8 cellular contexts compared by ENCODE assay signal in genomic region chr15:45186771-45187577, GRCh38. TPM values are rescaled to one million over a fixed set of nuclear protein-coding genes. Genes with fewer than 3 reads are reported as not detected.
DNase-seq lines count a peak whose midpoint lies in the region; ATAC-seq and TF ChIP-seq lines count a peak whose summit lies in the region.

No MANE protein-coding gene starts in this region.

- ATAC-seq in GM21528 (IDR thresholded peaks at IDR 0.05; ENCODE audit: low FRiP score, unreplicated experiment) (no peak), HG03521 (IDR thresholded peaks at IDR 0.05; ENCODE audit: unreplicated experiment) (no peak)

- H3K23ac ChIP-seq in mesendoderm (ENCODE audit: low read length) = no peak overlapping the region

- CTCF ChIA-PET in activated naive CD4-positive, alpha-beta T cell treated with anti-CD3 and anti-CD28 coated beads, Interleukin-2, amount 10 ng/mL, durations not matched to agents 7 days and 5 days (lab: Charles Lee) = interaction anchor here (1.0 to 1.6 kb wide), 4 partner anchors 10 to 69 kb away, joined by 3 to 6 read pairs (median 4); no protein-coding TSS in a partner anchor

- no peak overlapping the region for H2BK5ac ChIP-seq in mesendoderm (ENCODE audit: low read length)

- peak overlapping the region; percentile 91 for H3K4ac ChIP-seq in mesendoderm (ENCODE audit: low read depth, low read length)

- H3K79me1 ChIP-seq in mesendoderm (ENCODE audit: low read length) = peaks cover 22% of the 10 kb centered on the region

- peak overlapping the region; percentile 64 for H3K9ac ChIP-seq in mesendoderm (ENCODE audit: low read length)

- H3K79me2 ChIP-seq in mesendoderm (ENCODE audit: control insufficient read depth, insufficient read depth, low read length) = peaks cover 13% of the 10 kb centered on the region

- H3K27ac ChIP-seq in brain microvascular endothelial cell (no peak overlapping the region), mesendoderm (ENCODE audit: low read depth, low read length) (peak overlapping the region; percentile 22), urinary bladder (ENCODE audit: low read depth) (peak overlapping the region; percentile 56)

- no peak overlapping the region for H4K8ac ChIP-seq in mesendoderm (ENCODE audit: low read depth, low read length)

- TF ChIP-seq CTCF in brain microvascular endothelial cell (IDR thresholded peaks at IDR 0.05; ENCODE audit: low read depth, low read length, missing control alignments) = no peak

- peaks cover 2% of the 10 kb centered on the region for H3K27me3 ChIP-seq in brain microvascular endothelial cell (replicated peaks)
- peaks cover 5% of the 10 kb centered on the region for H3K27me3 ChIP-seq in mesendoderm (ENCODE audit: insufficient read depth, low read length, poor library complexity)

- H3K4me2 ChIP-seq in mesendoderm (ENCODE audit: low read length) = peak overlapping the region; percentile 38

- no peaks in the 10 kb centered on the region for H3K36me3 Mint-ChIP-seq in activated naive CD4-positive, alpha-beta T cell treated with anti-CD3 and anti-CD28 coated beads, Interleukin-2, amount 10 ng/mL, durations not matched to agents 7 days and 5 days

- peak overlapping the region; percentile 74 for H2BK120ac ChIP-seq in mesendoderm (ENCODE audit: low read depth, low read length)

- no peak overlapping the region for H4K5ac ChIP-seq in mesendoderm (ENCODE audit: low read length)

- peak overlapping the region; percentile 94 for H3K18ac ChIP-seq in mesendoderm (ENCODE audit: low read length)

- peaks cover 13% of the 10 kb centered on the region for H3K4me1 ChIP-seq in mesendoderm (ENCODE audit: control insufficient read depth, low read depth, low read length)
- no peaks in the 10 kb centered on the region for H3K4me1 ChIP-seq in urinary bladder (ENCODE audit: insufficient read depth)

- H3K4me3 ChIP-seq in brain microvascular endothelial cell (ENCODE audit: low read depth, low read length) (peak overlapping the region; percentile 69), mesendoderm (ENCODE audit: low read length) (peak overlapping the region; percentile 69), urinary bladder (ENCODE audit: low read depth, low read length) (peak overlapping the region; percentile 82)

- no peak for DNase-seq in activated naive CD4-positive, alpha-beta T cell treated with anti-CD3 and anti-CD28 coated beads, Interleukin-2, amount 10 ng/mL, durations not matched to agents 7 days and 5 days
- no peak for DNase-seq in activated naive CD4-positive, alpha-beta T cell treated with anti-CD3 and anti-CD28 coated beads, Interleukin-2, amount 50 U/mL, for 16 hours
- DNase-seq in brain microvascular endothelial cell = no peak
- DNase-seq in mesendoderm = peak; percentile 48
- DNase-seq in pons (ENCODE audit: low spot score) = no peak

- no peak overlapping the region for H2BK15ac ChIP-seq in mesendoderm (replicated peaks; ENCODE audit: low read depth)

- peak overlapping the region; percentile 64 for H3K4me3 Mint-ChIP-seq in activated naive CD4-positive, alpha-beta T cell treated with anti-CD3 and anti-CD28 coated beads, Interleukin-2, amount 10 ng/mL, durations not matched to agents 7 days and 5 days

- peaks cover 12% of the 10 kb centered on the region for H3K4me1 Mint-ChIP-seq in activated naive CD4-positive, alpha-beta T cell treated with anti-CD3 and anti-CD28 coated beads, Interleukin-2, amount 10 ng/mL, durations not matched to agents 7 days and 5 days

- H3K56ac ChIP-seq in mesendoderm (ENCODE audit: low read length) = peak overlapping the region; percentile 63

- in situ Hi-C loops in brain microvascular endothelial cell (cut with HindIII; ENCODE audit: low pct_ligation_motif_present, low sequenced_read_pairs) = no loop called here

- H3K9me3 Mint-ChIP-seq in activated naive CD4-positive, alpha-beta T cell treated with anti-CD3 and anti-CD28 coated beads, Interleukin-2, amount 10 ng/mL, durations not matched to agents 7 days and 5 days = no peaks in the 10 kb centered on the region

- H3K27ac Mint-ChIP-seq in activated naive CD4-positive, alpha-beta T cell treated with anti-CD3 and anti-CD28 coated beads, Interleukin-2, amount 10 ng/mL, durations not matched to agents 7 days and 5 days = no peak overlapping the region

- H3K36me3 ChIP-seq in brain microvascular endothelial cell (replicated peaks) (no peaks in the 10 kb centered on the region), mesendoderm (ENCODE audit: control insufficient read depth, insufficient read depth, low read length) (no peaks in the 10 kb centered on the region), urinary bladder (ENCODE audit: insufficient read depth) (no peaks in the 10 kb centered on the region)

- peak overlapping the region; percentile 15 for H2AK5ac ChIP-seq in mesendoderm (ENCODE audit: low read length)

- WGBS in mesendoderm (ENCODE audit: extremely low coverage, insufficient coverage, low lambda C conversion rate) = no CpG with 5 or more reads among the region's 42 CpGs
- 13% methylated on average over 42 of the region's 42 CpGs for WGBS in urinary bladder

- H3K27me3 Mint-ChIP-seq in activated naive CD4-positive, alpha-beta T cell treated with anti-CD3 and anti-CD28 coated beads, Interleukin-2, amount 10 ng/mL, durations not matched to agents 7 days and 5 days = peaks cover 57% of the 10 kb centered on the region

RNA-seq across cellular contexts. Expression of gene SHF, which starts 0.8 kb away (rescaled TPM):
- 19.6 TPM for polyA plus RNA-seq in mesendoderm (2013, experiment 1 of 2)
- polyA plus RNA-seq in mesendoderm (2013, experiment 2 of 2) = 20.2 TPM
- 11.4 TPM for total RNA-seq in urinary bladder
- polyA plus RNA-seq in urinary bladder = 13.4 TPM

RNA-seq across cellular contexts. Expression of gene DUOX1, which starts 57.2 kb away (rescaled TPM):
- polyA plus RNA-seq in mesendoderm (2013, experiment 1 of 2) = 0.18 TPM
- polyA plus RNA-seq in mesendoderm (2013, experiment 2 of 2) = 0.08 TPM
- 10.3 TPM for total RNA-seq in urinary bladder
- 7.1 TPM for polyA plus RNA-seq in urinary bladder

RNA-seq across cellular contexts. Expression of gene DUOXA1, which starts 57.3 kb away (rescaled TPM):
- 0.14 TPM for polyA plus RNA-seq in mesendoderm (2013, experiment 1 of 2)
- polyA plus RNA-seq in mesendoderm (2013, experiment 2 of 2) = 0.04 TPM
- 12.3 TPM for total RNA-seq in urinary bladder
- 12.1 TPM for polyA plus RNA-seq in urinary bladder
